Comparison of ENCODE assay signal across 14 cellular contexts in the genomic region with DNA sequence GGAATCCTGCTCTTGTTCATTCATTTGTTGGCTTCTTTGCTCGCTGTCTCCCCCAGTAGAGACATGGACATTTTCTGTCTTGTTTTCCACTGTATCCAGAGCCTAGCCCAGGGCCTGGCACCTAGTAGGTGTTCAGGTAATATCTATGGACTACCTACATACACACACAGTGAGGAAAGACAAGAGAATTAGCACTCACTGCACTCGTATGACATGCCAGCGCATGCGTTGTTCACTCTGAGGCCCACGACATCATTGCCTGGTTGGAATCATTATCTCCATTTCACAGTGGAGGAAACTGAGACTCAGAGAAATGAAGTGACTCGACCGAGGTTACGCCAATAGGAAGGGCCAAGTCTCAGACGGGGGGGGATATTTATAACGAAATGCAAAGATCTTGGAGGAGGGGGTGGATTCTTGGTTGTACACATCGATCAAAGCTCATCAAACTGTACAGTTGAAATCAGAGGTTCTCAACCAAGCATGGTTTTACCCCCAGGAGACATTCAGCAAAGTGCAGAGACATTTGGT.
"Had no signal": no experiment of that assay in that cellular context is flagged by ENCODE, and none has a peak within 500 bp of the region (broad histone marks: within the 10 kb centered on the region; RNA-seq: fewer than 3 reads in every experiment).

No MANE protein-coding gene starts in this region.

- ATAC-seq: activated naive CD8-positive, alpha-beta T cell treated with anti-CD3 and anti-CD28 coated beads, Interleukin-2, amount 50 U/mL, for 24 hours; gastrocnemius medialis; stimulated activated naive B cell treated with anti-CD40 and anti-IgM and Interleukin-4, amounts not matched to agents 10 μg/mL and 1 μg/mL and 100 μg/mL, for 72 hours had no signal

- H3K4me3 ChIP-seq: ascending aorta, gastrocnemius medialis, heart right ventricle, upper lobe of right lung had no signal

- H3K36me3 ChIP-seq: ascending aorta, gastrocnemius medialis, heart right ventricle, upper lobe of right lung had no signal

- FAIRE-seq: bronchial epithelial cell, islet of Langerhans had no signal

- H3K9me3 Mint-ChIP-seq: activated naive CD8-positive, alpha-beta T cell treated with anti-CD3 and anti-CD28 coated beads, Interleukin-2, amount 50 U/mL, for 24 hours had no signal

- H3K9me3 ChIP-seq: ascending aorta, gastrocnemius medialis, SK-N-SH, upper lobe of right lung had no signal

- H3K27ac Mint-ChIP-seq: activated naive CD8-positive, alpha-beta T cell treated with anti-CD3 and anti-CD28 coated beads, Interleukin-2, amount 50 U/mL, for 24 hours; stimulated activated naive B cell treated with anti-CD40 and anti-IgM and Interleukin-4, amounts not matched to agents 10 μg/mL and 1 μg/mL and 100 μg/mL, for 72 hours had no signal

- H3K4me1 Mint-ChIP-seq: stimulated activated naive B cell treated with anti-CD40 and anti-IgM and Interleukin-4, amounts not matched to agents 10 μg/mL and 1 μg/mL and 100 μg/mL, for 72 hours had no signal

- H3K27me3 ChIP-seq: ascending aorta, gastrocnemius medialis, upper lobe of right lung had no signal

- H3K4me1 ChIP-seq: ascending aorta, upper lobe of right lung had no signal

- H3K9ac ChIP-seq: SK-N-SH had no signal

- H3K27ac ChIP-seq: ascending aorta, gastrocnemius medialis, heart right ventricle had no signal

- H3K36me3 Mint-ChIP-seq: stimulated activated naive B cell treated with anti-CD40 and anti-IgM and Interleukin-4, amounts not matched to agents 10 μg/mL and 1 μg/mL and 100 μg/mL, for 72 hours had no signal

- H3K4me2 ChIP-seq: SK-N-SH had no signal

- DNase-seq: activated CD4-positive, CD25-positive, alpha-beta regulatory T cell treated with anti-CD3 and anti-CD28 coated beads, Interleukin-2, amount 50 U/mL, for 72 hours; activated naive CD4-positive, alpha-beta T cell; activated naive CD8-positive, alpha-beta T cell treated with anti-CD3 and anti-CD28 coated beads, Interleukin-2, amount 50 U/mL, for 24 hours; activated T-cell treated with anti-CD3 and anti-CD28 coated beads for 4 hours; erythroblast; gastrocnemius medialis; heart right ventricle; mesendoderm; SK-N-SH; stimulated activated naive B cell treated with anti-CD40 and anti-IgM and Interleukin-4, amounts not matched to agents 10 μg/mL and 1 μg/mL and 100 μg/mL, for 72 hours had no signal

- H3K4me3 Mint-ChIP-seq: activated naive CD8-positive, alpha-beta T cell treated with anti-CD3 and anti-CD28 coated beads, Interleukin-2, amount 50 U/mL, for 24 hours; stimulated activated naive B cell treated with anti-CD40 and anti-IgM and Interleukin-4, amounts not matched to agents 10 μg/mL and 1 μg/mL and 100 μg/mL, for 72 hours had no signal
